ENCODE assay signal across 8 cellular contexts in the genomic region with DNA sequence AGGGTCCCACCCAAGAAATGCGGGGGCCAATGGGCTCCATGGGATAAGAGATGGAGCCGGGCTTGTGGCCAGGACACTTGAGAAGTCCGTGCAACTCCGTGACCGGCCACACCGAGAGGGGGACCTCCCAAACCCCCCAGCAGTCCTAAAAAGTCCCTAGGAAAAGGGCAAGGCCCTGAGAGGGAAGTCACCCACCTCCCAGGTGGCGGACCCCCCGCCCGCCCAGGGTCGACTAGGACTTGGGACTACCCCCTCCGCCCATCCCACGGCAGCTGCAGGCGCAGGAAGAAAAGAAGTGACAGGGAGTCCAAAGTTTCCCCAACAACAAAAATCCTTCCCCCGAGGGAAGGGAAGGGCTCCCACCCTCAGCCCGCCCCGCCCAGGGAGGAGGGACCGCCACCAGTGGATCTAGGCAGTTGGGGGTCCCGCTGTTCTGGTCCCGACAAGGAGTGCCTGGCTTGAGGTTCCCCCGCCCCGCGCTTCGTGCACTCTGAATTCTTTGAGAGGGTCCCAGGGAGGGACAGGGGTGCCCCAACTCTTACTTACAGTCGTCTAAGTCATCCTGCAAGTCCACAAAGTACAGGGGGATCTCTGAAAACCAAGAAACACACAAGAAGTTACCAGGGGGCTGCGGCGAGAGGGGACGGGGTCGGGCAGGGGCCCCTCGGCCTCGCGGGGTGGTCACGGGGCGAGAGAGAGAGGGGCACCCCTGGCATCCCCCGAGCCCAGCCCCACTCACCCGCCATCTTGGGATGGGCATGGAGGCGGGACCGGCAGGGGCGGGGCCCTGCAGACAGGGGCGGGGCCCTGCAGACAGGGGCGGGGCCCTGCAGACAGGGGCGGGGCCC. TPM values are rescaled to one million over a fixed set of nuclear protein-coding genes. Genes with fewer than 3 reads are reported as not detected.
DNase-seq lines count a peak whose midpoint lies in the region; ATAC-seq and TF ChIP-seq lines count a peak whose summit lies in the region.

No MANE protein-coding gene starts in this region.

- H3K9me3 ChIP-seq in psoas muscle: no peaks in the 10 kb centered on the region

- H3K4me1 ChIP-seq in psoas muscle: peaks cover 16% of the 10 kb centered on the region

- peak; percentile 5 for DNase-seq in stimulated activated CD4-positive, alpha-beta T cell treated with anti-CD3 and anti-CD28 coated beads, Interleukin-12 subunit alpha, Interleukin-12 subunit beta, amount 100 ng/mL, for 4 hours
- no peak for DNase-seq in stimulated activated CD4-positive, alpha-beta T cell treated with anti-CD3 and anti-CD28 coated beads, Interleukin-4, amount 100 ng/mL, for 4 hours
- DNase-seq in RPMI7951 (ENCODE audit: low read depth) (peak; percentile 81), amniotic epithelial cell (ENCODE audit: low read depth) (peak; percentile 24), left ventricle myocardium superior (peak; percentile 82), psoas muscle (peak; percentile 67 to 85), cerebellar nuclear complex (lab: John Stamatoyannopoulos, UW) (no peak)

- peak overlapping the region; percentile 60 for H3K27ac ChIP-seq in psoas muscle

- ATAC-seq in HG02938 (IDR thresholded peaks at IDR 0.05; ENCODE audit: unreplicated experiment): peak; percentile 45
- peak; percentile 90 for ATAC-seq in left ventricle myocardium superior
- ATAC-seq in psoas muscle: peak; percentile 25 to 90 (median 83)

- no peaks in the 10 kb centered on the region for H3K27me3 ChIP-seq in psoas muscle (ENCODE audit: insufficient read depth in 3 of 3, low read length in 2 of 3)

- intact Hi-C loops in left ventricle myocardium superior (cut with micrococcal nuclease) (no loop called here), psoas muscle (cut with DNase I) (loop anchor here in 1 of 2 donors (5.0 kb wide), 2 partner anchors 72 to 343 kb away; a partner anchor contains a TSS)

- 12 to 28% (median 15%) methylated on average over 33 to 40 of the region's 41 CpGs for WGBS in psoas muscle, 3 donors

- peaks cover 0 to 27% of the 10 kb centered on the region in 2 donors for H3K36me3 ChIP-seq in psoas muscle (ENCODE audit: insufficient read depth in 1 of 2, low read depth in 1 of 2)

- H3K4me3 ChIP-seq in psoas muscle: peak overlapping the region; percentile 100

- TF ChIP-seq CTCF in psoas muscle (IDR thresholded peaks at IDR 0.05): no peak

RNA-seq across cellular contexts. Expression of a gene that starts 0.6 kb away (rescaled TPM):
- total RNA-seq in RPMI7951 (2014; rRNA removed; shearing (Covaris generic)): 26.8 and 27.3 TPM in 2 replicates
- total RNA-seq in left ventricle myocardium superior: 7.0 TPM
- total RNA-seq in psoas muscle: 1 to 10 TPM; 7.1 to 8.5 (median 8.1) TPM
- polyA plus RNA-seq in psoas muscle: 1 to 10 TPM; 3.6 to 8.1 (median 6.3) TPM

Comparison
In these comparisons a context has a peak if more than half of its experiments do, and no peak if none do; other contexts are left out.
1. DNase-seq: peak in stimulated activated CD4-positive, alpha-beta T cell treated with anti-CD3 and anti-CD28 coated beads, Interleukin-12 subunit alpha, Interleukin-12 subunit beta, amount 100 ng/mL, for 4 hours (single experiment), RPMI7951 (single experiment), amniotic epithelial cell (single experiment), left ventricle myocardium superior (single experiment) and psoas muscle (2 of 2); none in stimulated activated CD4-positive, alpha-beta T cell treated with anti-CD3 and anti-CD28 coated beads, Interleukin-4, amount 100 ng/mL, for 4 hours (0 of 2) and cerebellar nuclear complex (0 of 2).
2. Peak in every context shown above with its lines, with median percentiles within 50 percentile points of each other: ATAC-seq.